1 cellular context compared by ENCODE assay signal in genomic region chr3:149969945-149970715, GRCh38.
TF ChIP-seq lines count a peak whose summit lies in the region.

No MANE protein-coding gene starts in this region.

TF ChIP-seq in SK-N-SH treated with all-trans-retinoic acid at 6 μM for 48 hours, 23 proteins besides CTCF, POLR2A, EP300 and RAD21 (continued from another document):
- TF ChIP-seq PPARA (CRISPR knock-in tag; IDR thresholded peaks at IDR 0.05; ENCODE audit: borderline replicate concordance): no peak
- no peak for TF ChIP-seq CSDC2 (CRISPR knock-in tag; IDR thresholded peaks at IDR 0.05)
- TF ChIP-seq CREB5 (CRISPR knock-in tag; IDR thresholded peaks at IDR 0.05; ENCODE audit: low read depth): no peak
- TF ChIP-seq RARB (CRISPR knock-in tag; IDR thresholded peaks at IDR 0.05): no peak
- no peak for TF ChIP-seq TCF4 (CRISPR knock-in tag; IDR thresholded peaks at IDR 0.05; ENCODE audit: borderline replicate concordance)
- TF ChIP-seq PATZ1 (CRISPR knock-in tag; IDR thresholded peaks at IDR 0.05; ENCODE audit: borderline replicate concordance): no peak
